Comparison of ENCODE assay signal across 1 cellular context in the genomic region with DNA sequence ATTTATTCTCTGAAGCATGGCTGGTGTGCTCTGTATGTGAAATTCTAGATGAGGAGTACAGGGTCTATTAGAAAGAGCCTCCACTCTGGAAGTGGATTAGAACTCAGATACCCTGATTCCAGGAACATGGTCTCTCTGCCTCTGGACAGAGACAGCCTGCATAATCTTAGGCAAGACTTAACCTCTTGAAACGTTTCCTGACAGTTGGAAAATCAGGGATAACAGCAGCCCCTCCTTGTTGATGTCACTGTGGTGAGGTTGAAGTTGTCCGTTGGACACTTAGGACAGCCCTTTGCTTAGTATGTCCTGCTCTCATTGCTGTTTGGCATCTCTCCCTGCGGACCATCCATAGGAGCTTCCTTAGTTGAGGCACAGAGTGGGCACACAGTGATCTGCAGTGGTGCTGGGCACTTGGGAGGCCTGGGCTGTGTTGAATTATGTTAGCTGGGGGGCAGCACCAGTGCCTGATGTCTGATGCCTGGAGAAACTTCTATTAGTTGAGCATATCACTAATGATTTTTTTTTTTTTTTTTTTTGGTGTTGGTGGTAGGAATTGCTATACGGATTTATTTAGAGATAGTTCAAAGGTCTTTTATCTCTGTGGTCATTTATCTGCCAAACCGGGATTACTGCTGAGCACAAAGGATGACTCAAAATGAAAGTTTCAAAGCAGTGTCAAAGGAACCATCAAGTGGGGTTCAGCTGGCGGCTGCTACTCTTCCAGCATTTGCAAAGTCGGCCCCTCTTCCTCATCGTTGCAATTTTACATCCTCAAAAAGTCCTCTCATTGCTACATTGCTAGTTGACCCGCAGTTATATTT.
TF ChIP-seq lines count a peak whose summit lies in the region.

No MANE protein-coding gene starts in this region.

TF ChIP-seq in GM12878, 131 proteins besides CTCF, POLR2A, EP300 and RAD21 (continued from another document and continues in another):
- TF ChIP-seq, protein P1, sequence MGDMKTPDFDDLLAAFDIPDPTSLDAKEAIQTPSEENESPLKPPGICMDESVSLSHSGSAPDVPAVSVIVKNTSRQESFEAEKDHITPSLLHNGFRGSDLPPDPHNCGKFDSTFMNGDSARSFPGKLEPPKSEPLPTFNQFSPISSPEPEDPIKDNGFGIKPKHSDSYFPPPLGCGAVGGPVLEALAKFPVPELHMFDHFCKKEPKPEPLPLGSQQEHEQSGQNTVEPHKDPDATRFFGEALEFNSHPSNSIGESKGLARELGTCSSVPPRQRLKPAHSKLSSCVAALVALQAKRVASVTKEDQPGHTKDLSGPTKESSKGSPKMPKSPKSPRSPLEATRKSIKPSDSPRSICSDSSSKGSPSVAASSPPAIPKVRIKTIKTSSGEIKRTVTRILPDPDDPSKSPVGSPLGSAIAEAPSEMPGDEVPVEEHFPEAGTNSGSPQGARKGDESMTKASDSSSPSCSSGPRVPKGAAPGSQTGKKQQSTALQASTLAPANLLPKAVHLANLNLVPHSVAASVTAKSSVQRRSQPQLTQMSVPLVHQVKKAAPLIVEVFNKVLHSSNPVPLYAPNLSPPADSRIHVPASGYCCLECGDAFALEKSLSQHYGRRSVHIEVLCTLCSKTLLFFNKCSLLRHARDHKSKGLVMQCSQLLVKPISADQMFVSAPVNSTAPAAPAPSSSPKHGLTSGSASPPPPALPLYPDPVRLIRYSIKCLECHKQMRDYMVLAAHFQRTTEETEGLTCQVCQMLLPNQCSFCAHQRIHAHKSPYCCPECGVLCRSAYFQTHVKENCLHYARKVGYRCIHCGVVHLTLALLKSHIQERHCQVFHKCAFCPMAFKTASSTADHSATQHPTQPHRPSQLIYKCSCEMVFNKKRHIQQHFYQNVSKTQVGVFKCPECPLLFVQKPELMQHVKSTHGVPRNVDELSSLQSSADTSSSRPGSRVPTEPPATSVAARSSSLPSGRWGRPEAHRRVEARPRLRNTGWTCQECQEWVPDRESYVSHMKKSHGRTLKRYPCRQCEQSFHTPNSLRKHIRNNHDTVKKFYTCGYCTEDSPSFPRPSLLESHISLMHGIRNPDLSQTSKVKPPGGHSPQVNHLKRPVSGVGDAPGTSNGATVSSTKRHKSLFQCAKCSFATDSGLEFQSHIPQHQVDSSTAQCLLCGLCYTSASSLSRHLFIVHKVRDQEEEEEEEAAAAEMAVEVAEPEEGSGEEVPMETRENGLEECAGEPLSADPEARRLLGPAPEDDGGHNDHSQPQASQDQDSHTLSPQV (IDR thresholded peaks at IDR 0.05) = no peak
- TF ChIP-seq, protein P2, sequence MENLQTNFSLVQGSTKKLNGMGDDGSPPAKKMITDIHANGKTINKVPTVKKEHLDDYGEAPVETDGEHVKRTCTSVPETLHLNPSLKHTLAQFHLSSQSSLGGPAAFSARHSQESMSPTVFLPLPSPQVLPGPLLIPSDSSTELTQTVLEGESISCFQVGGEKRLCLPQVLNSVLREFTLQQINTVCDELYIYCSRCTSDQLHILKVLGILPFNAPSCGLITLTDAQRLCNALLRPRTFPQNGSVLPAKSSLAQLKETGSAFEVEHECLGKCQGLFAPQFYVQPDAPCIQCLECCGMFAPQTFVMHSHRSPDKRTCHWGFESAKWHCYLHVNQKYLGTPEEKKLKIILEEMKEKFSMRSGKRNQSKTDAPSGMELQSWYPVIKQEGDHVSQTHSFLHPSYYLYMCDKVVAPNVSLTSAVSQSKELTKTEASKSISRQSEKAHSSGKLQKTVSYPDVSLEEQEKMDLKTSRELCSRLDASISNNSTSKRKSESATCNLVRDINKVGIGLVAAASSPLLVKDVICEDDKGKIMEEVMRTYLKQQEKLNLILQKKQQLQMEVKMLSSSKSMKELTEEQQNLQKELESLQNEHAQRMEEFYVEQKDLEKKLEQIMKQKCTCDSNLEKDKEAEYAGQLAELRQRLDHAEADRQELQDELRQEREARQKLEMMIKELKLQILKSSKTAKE (IDR thresholded peaks at IDR 0.05; ENCODE audit: low read depth, poor library complexity, severe bottlenecking) = peak; percentile 68
- TF ChIP-seq ETV6 (conservative IDR thresholded peaks at IDR 0.05 in 1 of 2, IDR thresholded peaks at IDR 0.05 in 1 of 2; ENCODE audit: borderline replicate concordance in 1 of 2, low read depth in 1 of 2) = peak in 1 of 2 experiments; percentile 84; a peak in 2 of 4 replicates
- TF ChIP-seq ASH2L (IDR thresholded peaks at IDR 0.05; ENCODE audit: borderline replicate concordance, low read depth) = no peak
- peak; percentile 91 for TF ChIP-seq RUNX3 (IDR thresholded peaks at IDR 0.05; ENCODE audit: low read length)
- TF ChIP-seq IKZF1 (conservative IDR thresholded peaks at IDR 0.05) = peak; percentile 91
- TF ChIP-seq SREBF2 (IDR thresholded peaks at IDR 0.05; ENCODE audit: low read length) = no peak
- TF ChIP-seq, protein P3, sequence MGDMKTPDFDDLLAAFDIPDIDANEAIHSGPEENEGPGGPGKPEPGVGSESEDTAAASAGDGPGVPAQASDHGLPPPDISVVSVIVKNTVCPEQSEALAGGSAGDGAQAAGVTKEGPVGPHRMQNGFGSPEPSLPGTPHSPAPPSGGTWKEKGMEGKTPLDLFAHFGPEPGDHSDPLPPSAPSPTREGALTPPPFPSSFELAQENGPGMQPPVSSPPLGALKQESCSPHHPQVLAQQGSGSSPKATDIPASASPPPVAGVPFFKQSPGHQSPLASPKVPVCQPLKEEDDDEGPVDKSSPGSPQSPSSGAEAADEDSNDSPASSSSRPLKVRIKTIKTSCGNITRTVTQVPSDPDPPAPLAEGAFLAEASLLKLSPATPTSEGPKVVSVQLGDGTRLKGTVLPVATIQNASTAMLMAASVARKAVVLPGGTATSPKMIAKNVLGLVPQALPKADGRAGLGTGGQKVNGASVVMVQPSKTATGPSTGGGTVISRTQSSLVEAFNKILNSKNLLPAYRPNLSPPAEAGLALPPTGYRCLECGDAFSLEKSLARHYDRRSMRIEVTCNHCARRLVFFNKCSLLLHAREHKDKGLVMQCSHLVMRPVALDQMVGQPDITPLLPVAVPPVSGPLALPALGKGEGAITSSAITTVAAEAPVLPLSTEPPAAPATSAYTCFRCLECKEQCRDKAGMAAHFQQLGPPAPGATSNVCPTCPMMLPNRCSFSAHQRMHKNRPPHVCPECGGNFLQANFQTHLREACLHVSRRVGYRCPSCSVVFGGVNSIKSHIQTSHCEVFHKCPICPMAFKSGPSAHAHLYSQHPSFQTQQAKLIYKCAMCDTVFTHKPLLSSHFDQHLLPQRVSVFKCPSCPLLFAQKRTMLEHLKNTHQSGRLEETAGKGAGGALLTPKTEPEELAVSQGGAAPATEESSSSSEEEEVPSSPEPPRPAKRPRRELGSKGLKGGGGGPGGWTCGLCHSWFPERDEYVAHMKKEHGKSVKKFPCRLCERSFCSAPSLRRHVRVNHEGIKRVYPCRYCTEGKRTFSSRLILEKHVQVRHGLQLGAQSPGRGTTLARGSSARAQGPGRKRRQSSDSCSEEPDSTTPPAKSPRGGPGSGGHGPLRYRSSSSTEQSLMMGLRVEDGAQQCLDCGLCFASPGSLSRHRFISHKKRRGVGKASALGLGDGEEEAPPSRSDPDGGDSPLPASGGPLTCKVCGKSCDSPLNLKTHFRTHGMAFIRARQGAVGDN (IDR thresholded peaks at IDR 0.05) = no peak
- no peak for TF ChIP-seq FOXK2 (IDR thresholded peaks at IDR 0.05)
- TF ChIP-seq CBX3 (IDR thresholded peaks at IDR 0.05; ENCODE audit: borderline replicate concordance, low read depth) = no peak
- no peak for TF ChIP-seq CHD1 (IDR thresholded peaks at IDR 0.05; ENCODE audit: low read depth, low read length)
- TF ChIP-seq, protein P4, sequence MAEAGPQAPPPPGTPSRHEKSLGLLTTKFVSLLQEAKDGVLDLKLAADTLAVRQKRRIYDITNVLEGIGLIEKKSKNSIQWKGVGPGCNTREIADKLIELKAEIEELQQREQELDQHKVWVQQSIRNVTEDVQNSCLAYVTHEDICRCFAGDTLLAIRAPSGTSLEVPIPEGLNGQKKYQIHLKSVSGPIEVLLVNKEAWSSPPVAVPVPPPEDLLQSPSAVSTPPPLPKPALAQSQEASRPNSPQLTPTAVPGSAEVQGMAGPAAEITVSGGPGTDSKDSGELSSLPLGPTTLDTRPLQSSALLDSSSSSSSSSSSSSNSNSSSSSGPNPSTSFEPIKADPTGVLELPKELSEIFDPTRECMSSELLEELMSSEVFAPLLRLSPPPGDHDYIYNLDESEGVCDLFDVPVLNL (IDR thresholded peaks at IDR 0.05; ENCODE audit: low read depth, low read length) = no peak
- TF ChIP-seq, protein P5, sequence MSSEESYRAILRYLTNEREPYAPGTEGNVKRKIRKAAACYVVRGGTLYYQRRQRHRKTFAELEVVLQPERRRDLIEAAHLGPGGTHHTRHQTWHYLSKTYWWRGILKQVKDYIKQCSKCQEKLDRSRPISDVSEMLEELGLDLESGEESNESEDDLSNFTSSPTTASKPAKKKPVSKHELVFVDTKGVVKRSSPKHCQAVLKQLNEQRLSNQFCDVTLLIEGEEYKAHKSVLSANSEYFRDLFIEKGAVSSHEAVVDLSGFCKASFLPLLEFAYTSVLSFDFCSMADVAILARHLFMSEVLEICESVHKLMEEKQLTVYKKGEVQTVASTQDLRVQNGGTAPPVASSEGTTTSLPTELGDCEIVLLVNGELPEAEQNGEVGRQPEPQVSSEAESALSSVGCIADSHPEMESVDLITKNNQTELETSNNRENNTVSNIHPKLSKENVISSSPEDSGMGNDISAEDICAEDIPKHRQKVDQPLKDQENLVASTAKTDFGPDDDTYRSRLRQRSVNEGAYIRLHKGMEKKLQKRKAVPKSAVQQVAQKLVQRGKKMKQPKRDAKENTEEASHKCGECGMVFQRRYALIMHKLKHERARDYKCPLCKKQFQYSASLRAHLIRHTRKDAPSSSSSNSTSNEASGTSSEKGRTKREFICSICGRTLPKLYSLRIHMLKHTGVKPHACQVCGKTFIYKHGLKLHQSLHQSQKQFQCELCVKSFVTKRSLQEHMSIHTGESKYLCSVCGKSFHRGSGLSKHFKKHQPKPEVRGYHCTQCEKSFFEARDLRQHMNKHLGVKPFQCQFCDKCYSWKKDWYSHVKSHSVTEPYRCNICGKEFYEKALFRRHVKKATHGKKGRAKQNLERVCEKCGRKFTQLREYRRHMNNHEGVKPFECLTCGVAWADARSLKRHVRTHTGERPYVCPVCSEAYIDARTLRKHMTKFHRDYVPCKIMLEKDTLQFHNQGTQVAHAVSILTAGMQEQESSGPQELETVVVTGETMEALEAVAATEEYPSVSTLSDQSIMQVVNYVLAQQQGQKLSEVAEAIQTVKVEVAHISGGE (CRISPR knock-in tag; IDR thresholded peaks at IDR 0.05) = no peak
- TF ChIP-seq, protein P6, sequence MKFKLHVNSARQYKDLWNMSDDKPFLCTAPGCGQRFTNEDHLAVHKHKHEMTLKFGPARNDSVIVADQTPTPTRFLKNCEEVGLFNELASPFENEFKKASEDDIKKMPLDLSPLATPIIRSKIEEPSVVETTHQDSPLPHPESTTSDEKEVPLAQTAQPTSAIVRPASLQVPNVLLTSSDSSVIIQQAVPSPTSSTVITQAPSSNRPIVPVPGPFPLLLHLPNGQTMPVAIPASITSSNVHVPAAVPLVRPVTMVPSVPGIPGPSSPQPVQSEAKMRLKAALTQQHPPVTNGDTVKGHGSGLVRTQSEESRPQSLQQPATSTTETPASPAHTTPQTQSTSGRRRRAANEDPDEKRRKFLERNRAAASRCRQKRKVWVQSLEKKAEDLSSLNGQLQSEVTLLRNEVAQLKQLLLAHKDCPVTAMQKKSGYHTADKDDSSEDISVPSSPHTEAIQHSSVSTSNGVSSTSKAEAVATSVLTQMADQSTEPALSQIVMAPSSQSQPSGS (IDR thresholded peaks at IDR 0.05; ENCODE audit: low read length) = peak; percentile 78
- peak; percentile 92 for TF ChIP-seq EED (IDR thresholded peaks at IDR 0.05; ENCODE audit: low read depth)
- no peak for TF ChIP-seq STAT3 (IDR thresholded peaks at IDR 0.05; ENCODE audit: low read depth, low read length)
- TF ChIP-seq, protein P7, sequence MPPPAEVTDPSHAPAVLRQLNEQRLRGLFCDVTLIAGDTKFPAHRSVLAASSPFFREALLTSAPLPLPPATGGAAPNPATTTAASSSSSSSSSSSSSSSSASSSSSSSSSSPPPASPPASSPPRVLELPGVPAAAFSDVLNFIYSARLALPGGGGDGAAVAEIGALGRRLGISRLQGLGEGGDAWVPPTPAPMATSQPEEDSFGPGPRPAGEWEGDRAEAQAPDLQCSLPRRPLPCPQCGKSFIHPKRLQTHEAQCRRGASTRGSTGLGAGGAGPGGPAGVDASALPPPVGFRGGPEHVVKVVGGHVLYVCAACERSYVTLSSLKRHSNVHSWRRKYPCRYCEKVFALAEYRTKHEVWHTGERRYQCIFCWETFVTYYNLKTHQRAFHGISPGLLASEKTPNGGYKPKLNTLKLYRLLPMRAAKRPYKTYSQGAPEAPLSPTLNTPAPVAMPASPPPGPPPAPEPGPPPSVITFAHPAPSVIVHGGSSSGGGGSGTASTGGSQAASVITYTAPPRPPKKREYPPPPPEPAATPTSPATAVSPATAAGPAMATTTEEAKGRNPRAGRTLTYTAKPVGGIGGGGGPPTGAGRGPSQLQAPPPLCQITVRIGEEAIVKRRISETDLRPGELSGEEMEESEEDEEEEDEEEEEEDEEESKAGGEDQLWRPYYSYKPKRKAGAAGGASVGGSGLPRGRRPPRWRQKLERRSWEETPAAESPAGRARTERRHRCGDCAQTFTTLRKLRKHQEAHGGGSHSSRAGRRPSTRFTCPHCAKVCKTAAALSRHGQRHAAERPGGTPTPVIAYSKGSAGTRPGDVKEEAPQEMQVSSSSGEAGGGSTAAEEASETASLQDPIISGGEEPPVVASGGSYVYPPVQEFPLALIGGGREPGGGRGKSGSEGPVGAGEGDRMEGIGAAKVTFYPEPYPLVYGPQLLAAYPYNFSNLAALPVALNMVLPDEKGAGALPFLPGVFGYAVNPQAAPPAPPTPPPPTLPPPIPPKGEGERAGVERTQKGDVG (CRISPR knock-in tag; IDR thresholded peaks at IDR 0.05) = no peak
- peak; percentile 80; the same call in 1 of the 2 replicates for TF ChIP-seq TCF3 (IDR thresholded peaks at IDR 0.05; ENCODE audit: borderline replicate concordance, insufficient read depth, low read depth, low read length)
- peak; percentile 75; the same call in 1 of the 2 replicates for TF ChIP-seq ZNF384 (IDR thresholded peaks at IDR 0.05; ENCODE audit: borderline replicate concordance, low read depth, low read length)
- no peak for TF ChIP-seq KDM1A (IDR thresholded peaks at IDR 0.05; ENCODE audit: borderline replicate concordance)
- 0 out of 3 replicates have a peak, but pooled peaks have one; percentile 33 for TF ChIP-seq POU2F2 (IDR thresholded peaks at IDR 0.05; ENCODE audit: borderline replicate concordance, low read depth, low read length)
- no peak for TF ChIP-seq HDAC6 (IDR thresholded peaks at IDR 0.05; ENCODE audit: unreplicated experiment)
- TF ChIP-seq PAX8 (IDR thresholded peaks at IDR 0.05) = no peak
- TF ChIP-seq ZSCAN29 (IDR thresholded peaks at IDR 0.05) = 0 out of 2 replicates have a peak, but pooled peaks have one; percentile 56
- peak; percentile 37; the same call in 1 of the 2 replicates for TF ChIP-seq CHD2 (IDR thresholded peaks at IDR 0.05; ENCODE audit: borderline replicate concordance, low read depth, low read length)
- no peak for TF ChIP-seq RELA (IDR thresholded peaks at IDR 0.05; ENCODE audit: borderline replicate concordance, partially characterized antibody)
- 0 out of 2 replicates have a peak, but pooled peaks have one; percentile 26 for TF ChIP-seq ZNF24 (IDR thresholded peaks at IDR 0.05)
- no peak for TF ChIP-seq TAF1 (IDR thresholded peaks at IDR 0.05; ENCODE audit: borderline replicate concordance, low read depth, low read length)
